Comparison of ENCODE assay signal across 5 cellular contexts in genomic region chrX:106769288-106769687, GRCh38. TPM values are rescaled to one million over a fixed set of nuclear protein-coding genes. Genes with fewer than 3 reads are reported as not detected.
"Had no signal": no experiment of that assay in that cellular context is flagged by ENCODE, and none has a peak within 500 bp of the region (broad histone marks: within the 10 kb centered on the region; RNA-seq: fewer than 3 reads in every experiment).

No MANE protein-coding gene starts in this region.

RNA-seq across cellular contexts. Expression of gene RNF128, which starts 42.8 kb away (rescaled TPM):
- total RNA-seq: OCI-LY7, PC-3, SJCRH30, SJSA1 had no signal
- polyA plus RNA-seq: SK-N-SH had no signal
